In genomic region chr6:80488190-80488589, GRCh38 we compare ENCODE assay signal across 27 cellular contexts.
DNase-seq lines count a peak whose midpoint lies in the region; ATAC-seq and TF ChIP-seq lines count a peak whose summit lies in the region.
"Had no signal": no experiment of that assay in that cellular context is flagged by ENCODE, and none has a peak within 500 bp of the region (broad histone marks: within the 10 kb centered on the region; RNA-seq: fewer than 3 reads in every experiment).

No MANE protein-coding gene starts in this region.

- no peak overlapping the region for H3K9ac ChIP-seq in OCI-LY3 (ENCODE audit: low read length)

- no peak overlapping the region for H2AFZ ChIP-seq in OCI-LY3 (ENCODE audit: low read depth, low read length)
- H2AFZ ChIP-seq: GM23338 had no signal

- no peaks in the 10 kb centered on the region for H3K36me3 Mint-ChIP-seq in activated T-helper 2 cell treated with anti-CD3 and anti-CD28 coated beads, Interferon-gamma antibody, Interleukin-2, Interleukin-4, amounts not matched to agents 10 μg/mL and 5 μg/mL and 100 μg/mL, durations not matched to agents 14 hours and 24 hours and 36 hours (ENCODE audit: low read depth)
- H3K36me3 Mint-ChIP-seq: activated naive CD4-positive, alpha-beta T cell treated with anti-CD3 and anti-CD28 coated beads, Interleukin-2, amount 10 ng/mL, durations not matched to agents 7 days and 5 days; CD8-positive, alpha-beta memory T cell had no signal

- H3K79me2 ChIP-seq in OCI-LY3 (ENCODE audit: low read length): no peaks in the 10 kb centered on the region

- no peak overlapping the region for H3K4me3 ChIP-seq in OCI-LY3 (ENCODE audit: low read length)
- H3K4me3 ChIP-seq: gastroesophageal sphincter, GM23338, SJCRH30, skin epidermis had no signal

- peaks cover 11% of the 10 kb centered on the region; the same call in 1 of the 2 replicates for H3K4me1 ChIP-seq in OCI-LY3 (ENCODE audit: low read length)
- H3K4me1 ChIP-seq: gastroesophageal sphincter had no signal

- no peaks in the 10 kb centered on the region for H3K27me3 ChIP-seq in OCI-LY3 (ENCODE audit: low read depth, low read length)
- H3K27me3 ChIP-seq: gastroesophageal sphincter, SJCRH30 had no signal

- no peak for DNase-seq in activated CD8-positive, alpha-beta memory T cell treated with anti-CD3 and anti-CD28 coated beads for 24 hours
- no peak for DNase-seq in activated T-helper 2 cell treated with anti-CD3 and anti-CD28 coated beads, Interferon-gamma antibody, Interleukin-2, Interleukin-4, amounts not matched to agents 10 μg/mL and 5 μg/mL and 100 μg/mL, durations not matched to agents 14 hours and 24 hours and 36 hours (ENCODE audit: low spot score)
- no peak for DNase-seq in EL
- DNase-seq: activated CD4-positive, alpha-beta T cell treated with anti-CD3 and anti-CD28 coated beads, Interleukin-2, amount 50 U/mL, for 4 hours; activated naive CD4-positive, alpha-beta T cell treated with anti-CD3 and anti-CD28 coated beads, Interleukin-2, amount 10 ng/mL, durations not matched to agents 7 days and 5 days; activated T-cell treated with anti-CD3 and anti-CD28 coated beads for 4 hours; aorta; CD8-positive, alpha-beta memory T cell; cerebellar nuclear complex; DMS53; left cardiac atrium; NCI-H1105 treated with DMSO at 0.1 percent for 48 hours; NCI-H2171; NCI-H774; SJCRH30; stimulated activated CD4-positive, alpha-beta T cell treated with anti-CD3 and anti-CD28 coated beads, Interleukin-4, amount 100 ng/mL, for 24 hours had no signal

- no peaks in the 10 kb centered on the region for H3K9me3 ChIP-seq in OCI-LY3 (ENCODE audit: insufficient read depth, low read length)
- H3K9me3 ChIP-seq: gastroesophageal sphincter, SJCRH30 had no signal

- no peaks in the 10 kb centered on the region for H4K20me1 ChIP-seq in OCI-LY3 (ENCODE audit: insufficient read depth, low read length)

- H3K27me3 Mint-ChIP-seq in activated T-helper 2 cell treated with anti-CD3 and anti-CD28 coated beads, Interferon-gamma antibody, Interleukin-2, Interleukin-4, amounts not matched to agents 10 μg/mL and 5 μg/mL and 100 μg/mL, durations not matched to agents 14 hours and 24 hours and 36 hours (ENCODE audit: low read depth): no peaks in the 10 kb centered on the region
- H3K27me3 Mint-ChIP-seq: activated naive CD4-positive, alpha-beta T cell treated with anti-CD3 and anti-CD28 coated beads, Interleukin-2, amount 10 ng/mL, durations not matched to agents 7 days and 5 days had no signal

- H3K27ac ChIP-seq in OCI-LY3 (ENCODE audit: low read length): no peak overlapping the region
- H3K27ac ChIP-seq: gastroesophageal sphincter, SJCRH30, skin epidermis had no signal

- no peaks in the 10 kb centered on the region for H3K9me3 Mint-ChIP-seq in activated T-helper 2 cell treated with anti-CD3 and anti-CD28 coated beads, Interferon-gamma antibody, Interleukin-2, Interleukin-4, amounts not matched to agents 10 μg/mL and 5 μg/mL and 100 μg/mL, durations not matched to agents 14 hours and 24 hours and 36 hours
- H3K9me3 Mint-ChIP-seq: activated naive CD4-positive, alpha-beta T cell treated with anti-CD3 and anti-CD28 coated beads, Interleukin-2, amount 10 ng/mL, durations not matched to agents 7 days and 5 days; GM23338; T-helper 1 cell treated with Interleukin-12 subunit alpha and Interleukin-12 subunit beta and Interleukin-4 antibody, amounts not matched to agents 30 μg/mL and 1 μg/mL, for 36 hours had no signal

- H3K4me3 Mint-ChIP-seq in activated T-helper 2 cell treated with anti-CD3 and anti-CD28 coated beads, Interferon-gamma antibody, Interleukin-2, Interleukin-4, amounts not matched to agents 10 μg/mL and 5 μg/mL and 100 μg/mL, durations not matched to agents 14 hours and 24 hours and 36 hours (ENCODE audit: low read depth): no peak overlapping the region
- H3K4me3 Mint-ChIP-seq: activated naive CD4-positive, alpha-beta T cell treated with anti-CD3 and anti-CD28 coated beads, Interleukin-2, amount 10 ng/mL, durations not matched to agents 7 days and 5 days; CD8-positive, alpha-beta memory T cell; GM23338; neural crest cell; T-helper 1 cell treated with Interleukin-12 subunit alpha and Interleukin-12 subunit beta and Interleukin-4 antibody, amounts not matched to agents 30 μg/mL and 1 μg/mL, for 36 hours had no signal

- intact Hi-C loops in activated T-helper 2 cell treated with anti-CD3 and anti-CD28 coated beads, Interferon-gamma antibody, Interleukin-2, Interleukin-4, amounts not matched to agents 10 μg/mL and 5 μg/mL and 100 μg/mL, durations not matched to agents 14 hours and 24 hours and 36 hours (cut with micrococcal nuclease): no loop called here

- H3K27ac Mint-ChIP-seq in activated T-helper 2 cell treated with anti-CD3 and anti-CD28 coated beads, Interferon-gamma antibody, Interleukin-2, Interleukin-4, amounts not matched to agents 10 μg/mL and 5 μg/mL and 100 μg/mL, durations not matched to agents 14 hours and 24 hours and 36 hours: no peak overlapping the region
- H3K27ac Mint-ChIP-seq: activated naive CD4-positive, alpha-beta T cell treated with anti-CD3 and anti-CD28 coated beads, Interleukin-2, amount 10 ng/mL, durations not matched to agents 7 days and 5 days; CD8-positive, alpha-beta memory T cell; GM23338; progenitor cell of endocrine pancreas; T-helper 1 cell treated with Interleukin-12 subunit alpha and Interleukin-12 subunit beta and Interleukin-4 antibody, amounts not matched to agents 30 μg/mL and 1 μg/mL, for 36 hours had no signal

- TF ChIP-seq CTCF in OCI-LY3 (IDR thresholded peaks at IDR 0.05; ENCODE audit: low read depth, low read length): peak; percentile 22; the same call in 1 of the 2 replicates

- ATAC-seq in GM18505 (IDR thresholded peaks at IDR 0.05; ENCODE audit: unreplicated experiment): peak; percentile 96
- ATAC-seq in GM19463 (IDR thresholded peaks at IDR 0.05; ENCODE audit: unreplicated experiment): peak; percentile 87
- peak; percentile 91 for ATAC-seq in HG02885 (IDR thresholded peaks at IDR 0.05; ENCODE audit: poor library complexity, unreplicated experiment)
- no peak for ATAC-seq in GM19467 (IDR thresholded peaks at IDR 0.05; ENCODE audit: unreplicated experiment)
- ATAC-seq: gastroesophageal sphincter, GM23338, left cardiac atrium had no signal

- H3K36me3 ChIP-seq in OCI-LY3 (replicated peaks; ENCODE audit: low read depth, low read length): no peaks in the 10 kb centered on the region
- H3K36me3 ChIP-seq: gastroesophageal sphincter, SJCRH30 had no signal

- H3K4me2 ChIP-seq in OCI-LY3 (ENCODE audit: low read length): peak overlapping the region; percentile 1; the same call in 1 of the 2 replicates
- H3K4me2 ChIP-seq: GM23338 had no signal

- TF ChIP-seq POLR2A in GM18505 (IDR thresholded peaks at IDR 0.05; ENCODE audit: borderline replicate concordance, extremely low read depth, insufficient read depth, insufficient read length): no peak

- H3K4me1 Mint-ChIP-seq in activated T-helper 2 cell treated with anti-CD3 and anti-CD28 coated beads, Interferon-gamma antibody, Interleukin-2, Interleukin-4, amounts not matched to agents 10 μg/mL and 5 μg/mL and 100 μg/mL, durations not matched to agents 14 hours and 24 hours and 36 hours (ENCODE audit: low read depth): no peaks in the 10 kb centered on the region
- H3K4me1 Mint-ChIP-seq: activated naive CD4-positive, alpha-beta T cell treated with anti-CD3 and anti-CD28 coated beads, Interleukin-2, amount 10 ng/mL, durations not matched to agents 7 days and 5 days; CD8-positive, alpha-beta memory T cell had no signal
